Comparison of ENCODE assay signal across 26 cellular contexts in the genomic region with DNA sequence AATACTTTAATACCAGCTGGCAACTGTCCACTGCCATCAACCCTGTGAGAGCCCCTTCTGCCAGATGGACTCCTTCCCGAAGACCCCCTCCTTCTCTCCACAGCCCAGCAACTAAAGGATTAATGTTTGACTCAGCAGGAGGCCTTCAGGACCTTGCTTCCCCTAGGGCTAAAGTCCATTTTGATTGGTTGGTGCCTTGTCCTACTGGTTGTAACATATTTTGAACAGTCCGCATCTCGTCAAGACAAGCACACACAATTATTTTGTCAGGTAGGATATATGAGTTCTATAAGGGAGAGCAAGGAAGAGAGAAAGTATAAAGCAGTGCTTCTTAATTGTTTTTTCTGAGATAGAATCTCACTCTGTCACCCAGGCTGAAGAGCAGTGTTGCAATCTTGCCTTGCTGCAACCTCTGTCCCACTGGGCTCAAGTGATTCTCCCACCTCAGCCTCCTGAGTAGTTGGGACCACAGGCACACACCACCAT. TPM values are rescaled to one million over a fixed set of nuclear protein-coding genes. Genes with fewer than 3 reads are reported as not detected.
DNase-seq lines count a peak whose midpoint lies in the region; ATAC-seq, FAIRE-seq and TF ChIP-seq lines count a peak whose summit lies in the region.
"Had no signal": no experiment of that assay in that cellular context is flagged by ENCODE, and none has a peak within 500 bp of the region (broad histone marks: within the 10 kb centered on the region; RNA-seq: fewer than 3 reads in every experiment).

No MANE protein-coding gene starts in this region.

- intact Hi-C loops in Right ventricle myocardium inferior (cut with DNase I) (no loop called here), HepG2 (cut with micrococcal nuclease; ENCODE audit: unreplicated experiment) (loop anchor here (2.0 kb wide), 1 partner anchor 26 kb away; a partner anchor contains a TSS), uterus (cut with DNase I; ENCODE audit: low total_unique reads) (no loop called here)

- no peak overlapping the region for H2AFZ ChIP-seq in HepG2 (ENCODE audit: low read length)

- CTCF ChIA-PET in HepG2 (lab: Yijun Ruan, JAX; ENCODE audit: low intra/inter-chr PET ratio, low total read pairs) = no interaction called here

- no peaks in the 10 kb centered on the region for H3K9me3 Mint-ChIP-seq in activated naive CD8-positive, alpha-beta T cell treated with anti-CD3 and anti-CD28 coated beads, Interleukin-2, amount 50 U/mL, for 24 hours
- H3K9me3 Mint-ChIP-seq: activated T-helper 17 cell treated with anti-CD3 and anti-CD28 coated beads, Interleukin-2, amount 50 U/mL, for 72 hours; natural killer cell treated with Interleukin-12 subunit alpha and Interleukin-12 subunit beta and Interleukin-15 and Interleukin-18, amount 100 ng/mL, for 72 hours had no signal

- POLR2A ChIA-PET in HepG2 (lab: Yijun Ruan, JAX) = interaction anchor here (0.9 to 3.0 kb wide), 3 partner anchors 8 to 48 kb away, joined by 4 to 16 read pairs (median 5); a partner anchor contains a TSS

- no peaks in the 10 kb centered on the region for H4K20me1 ChIP-seq in HepG2 (ENCODE audit: insufficient read depth, low read length)

- H3K4me3 ChIP-seq in right atrium auricular region (no peak overlapping the region), SJCRH30 (no peak overlapping the region), HepG2 (replicated peaks in 1 of 3; ENCODE audit: insufficient read depth in 1 of 3, low read depth in 2 of 3, low read length in 3 of 3) (peak overlapping the region in 2 of 3 experiments; percentile 33 to 56; a peak in 2 of 6 replicates), uterus (no peak overlapping the region)
- H3K4me3 ChIP-seq: breast epithelium had no signal

- TF ChIP-seq EP300 in HepG2 (IDR thresholded peaks at IDR 0.05; ENCODE audit: low read depth in 2 of 2, low read length in 2 of 2) = peak in 1 of 2 experiments; percentile 44; a peak in 2 of 4 replicates
- TF ChIP-seq EP300 in HepG2 (CRISPR knock-in tag; IDR thresholded peaks at IDR 0.05; ENCODE audit: borderline replicate concordance) = no peak

- no peaks in the 10 kb centered on the region for H3K4me1 Mint-ChIP-seq in activated naive CD8-positive, alpha-beta T cell treated with anti-CD3 and anti-CD28 coated beads, Interleukin-2, amount 50 U/mL, for 24 hours
- H3K4me1 Mint-ChIP-seq: activated CD4-positive, alpha-beta T cell treated with anti-CD3 and anti-CD28 coated beads for 36 hours; activated T-helper 17 cell treated with anti-CD3 and anti-CD28 coated beads, Interleukin-2, amount 50 U/mL, for 72 hours had no signal

- H3K27me3 ChIP-seq in right atrium auricular region (no peaks in the 10 kb centered on the region), SJCRH30 (no peaks in the 10 kb centered on the region), HepG2 (ENCODE audit: control insufficient read depth in 1 of 2, insufficient read depth in 2 of 2, low read length in 2 of 2) (no peaks in the 10 kb centered on the region), uterus (no peaks in the 10 kb centered on the region)
- H3K27me3 ChIP-seq: breast epithelium had no signal

- peak; percentile 5 for DNase-seq in right atrium auricular region (ENCODE audit: low spot score)
- DNase-seq in Right ventricle myocardium inferior (ENCODE audit: missing footprints) = no peak
- DNase-seq in SJCRH30 = peak; percentile 61 to 75
- DNase-seq in HepG2 (ENCODE audit: low spot score) = peak; percentile 75
- no peak for DNase-seq in activated CD8-positive, alpha-beta memory T cell treated with anti-CD3 and anti-CD28 coated beads, Interleukin-2, amount 50 U/mL, for 4 hours
- no peak for DNase-seq in activated naive CD8-positive, alpha-beta T cell treated with anti-CD3 and anti-CD28 coated beads, Interleukin-2, amount 50 U/mL, for 24 hours
- no peak for DNase-seq in activated CD4-positive, CD25-positive, alpha-beta regulatory T cell (lab: John Stamatoyannopoulos, UW)
- DNase-seq in uterus = no peak
- DNase-seq: activated CD4-positive, alpha-beta T cell treated with anti-CD3 and anti-CD28 coated beads for 36 hours; activated CD8-positive, alpha-beta memory T cell treated with anti-CD3 and anti-CD28 coated beads, Interleukin-2, amount 10 ng/mL, durations not matched to agents 7 days and 5 days; C1 segment of cervical spinal cord; cortex of kidney; DMS53; kidney; mesenchymal stem cell; NCI-H1105 treated with DMSO at 0.1 percent for 48 hours; T1000 had no signal

- H3K36me3 Mint-ChIP-seq in activated naive CD8-positive, alpha-beta T cell treated with anti-CD3 and anti-CD28 coated beads, Interleukin-2, amount 50 U/mL, for 24 hours (ENCODE audit: low read depth) = no peaks in the 10 kb centered on the region
- H3K36me3 Mint-ChIP-seq: activated CD8-positive, alpha-beta memory T cell treated with anti-CD3 and anti-CD28 coated beads, Interleukin-2, amount 10 ng/mL, durations not matched to agents 7 days and 5 days; natural killer cell treated with Interleukin-12 subunit alpha and Interleukin-12 subunit beta and Interleukin-15 and Interleukin-18, amount 100 ng/mL, for 72 hours had no signal

- peak; percentile 89 for FAIRE-seq in HepG2 (lab: Jason Lieb, UNC)
- FAIRE-seq: endometrium, GM12892, kidney had no signal

- no peak for TF ChIP-seq RAD21 in HepG2 (CRISPR knock-in tag; IDR thresholded peaks at IDR 0.05)

- H3K27ac ChIP-seq in right atrium auricular region (no peak overlapping the region), SJCRH30 (no peak overlapping the region), HepG2 (ENCODE audit: extremely low read length, insufficient read depth, low read length) (peak overlapping the region; percentile 88), uterus (no peak overlapping the region)
- H3K27ac ChIP-seq: breast epithelium, KMS-11 had no signal

- H3K4me2 ChIP-seq in HepG2 (ENCODE audit: low read depth, low read length) = peak overlapping the region; percentile 71
- H3K4me2 ChIP-seq: KMS-11 had no signal

- H3K36me3 ChIP-seq in right atrium auricular region (peaks cover 74% of the 10 kb centered on the region), SJCRH30 (no peaks in the 10 kb centered on the region), HepG2 (replicated peaks in 1 of 2; ENCODE audit: control insufficient read depth in 1 of 2, insufficient read depth in 2 of 2, low read length in 2 of 2) (peaks cover 6 to 25% of the 10 kb centered on the region in 2 experiments), uterus (no peaks in the 10 kb centered on the region)
- H3K36me3 ChIP-seq: breast epithelium had no signal

- no peak overlapping the region for H3K27ac Mint-ChIP-seq in activated naive CD8-positive, alpha-beta T cell treated with anti-CD3 and anti-CD28 coated beads, Interleukin-2, amount 50 U/mL, for 24 hours
- H3K27ac Mint-ChIP-seq: activated CD4-positive, alpha-beta T cell treated with anti-CD3 and anti-CD28 coated beads for 36 hours; activated CD8-positive, alpha-beta memory T cell treated with anti-CD3 and anti-CD28 coated beads, Interleukin-2, amount 10 ng/mL, durations not matched to agents 7 days and 5 days; activated T-helper 17 cell treated with anti-CD3 and anti-CD28 coated beads, Interleukin-2, amount 50 U/mL, for 72 hours; natural killer cell treated with Interleukin-12 subunit alpha and Interleukin-12 subunit beta and Interleukin-15 and Interleukin-18, amount 100 ng/mL, for 72 hours; progenitor cell of endocrine pancreas had no signal

- BruUV-seq in HepG2 (replicated peaks; lab: Mats Ljungman, UMichigan) = no TSS peak

- ATAC-seq in Right ventricle myocardium inferior (no peak), HepG2 (peak; percentile 30)
- no peak for ATAC-seq in activated naive CD8-positive, alpha-beta T cell treated with anti-CD3 and anti-CD28 coated beads, Interleukin-2, amount 50 U/mL, for 24 hours
- ATAC-seq: activated CD4-positive, alpha-beta T cell treated with anti-CD3 and anti-CD28 coated beads for 36 hours; activated CD8-positive, alpha-beta memory T cell treated with anti-CD3 and anti-CD28 coated beads, Interleukin-2, amount 10 ng/mL, durations not matched to agents 7 days and 5 days; activated T-helper 17 cell treated with anti-CD3 and anti-CD28 coated beads, Interleukin-2, amount 50 U/mL, for 72 hours; HCT116; natural killer cell treated with Interleukin-12 subunit alpha and Interleukin-12 subunit beta and Interleukin-15 and Interleukin-18, amount 100 ng/mL, for 72 hours had no signal

- in situ Hi-C loops in HepG2 (cut with HindIII; ENCODE audit: extremely low pct_ligation_motif_present, low pct_unique_long_range_greater_than_20kb) = no loop called here

- H3K79me2 ChIP-seq in HepG2 (ENCODE audit: insufficient read depth, low read length) = no peaks in the 10 kb centered on the region

- 6% methylated on average over 3 of the region's 3 CpGs for WGBS in HepG2 (ENCODE audit: low lambda C conversion rate)

- H3K27me3 Mint-ChIP-seq in activated naive CD8-positive, alpha-beta T cell treated with anti-CD3 and anti-CD28 coated beads, Interleukin-2, amount 50 U/mL, for 24 hours = no peaks in the 10 kb centered on the region
- H3K27me3 Mint-ChIP-seq: activated CD4-positive, alpha-beta T cell treated with anti-CD3 and anti-CD28 coated beads for 36 hours; activated CD8-positive, alpha-beta memory T cell treated with anti-CD3 and anti-CD28 coated beads, Interleukin-2, amount 10 ng/mL, durations not matched to agents 7 days and 5 days; activated T-helper 17 cell treated with anti-CD3 and anti-CD28 coated beads, Interleukin-2, amount 50 U/mL, for 72 hours; natural killer cell treated with Interleukin-12 subunit alpha and Interleukin-12 subunit beta and Interleukin-15 and Interleukin-18, amount 100 ng/mL, for 72 hours; progenitor cell of endocrine pancreas had no signal

- H3K9me3 ChIP-seq in right atrium auricular region = no peaks in the 10 kb centered on the region
- no peaks in the 10 kb centered on the region for H3K9me3 ChIP-seq in SJCRH30 (replicated peaks)
- no peaks in the 10 kb centered on the region for H3K9me3 ChIP-seq in HepG2 (ENCODE audit: low read length)
- no peaks in the 10 kb centered on the region for H3K9me3 ChIP-seq in uterus
- H3K9me3 ChIP-seq: breast epithelium had no signal

- TF ChIP-seq POLR2A in HepG2 (IDR thresholded peaks at IDR 0.05; ENCODE audit: insufficient read depth in 1 of 2, low read depth in 2 of 2, low read length in 2 of 2) (no peak), uterus (IDR thresholded peaks at IDR 0.05) (no peak)

- no peak overlapping the region for H3K4me3 Mint-ChIP-seq in activated naive CD8-positive, alpha-beta T cell treated with anti-CD3 and anti-CD28 coated beads, Interleukin-2, amount 50 U/mL, for 24 hours
- H3K4me3 Mint-ChIP-seq: activated CD4-positive, alpha-beta T cell treated with anti-CD3 and anti-CD28 coated beads for 36 hours; activated CD8-positive, alpha-beta memory T cell treated with anti-CD3 and anti-CD28 coated beads, Interleukin-2, amount 10 ng/mL, durations not matched to agents 7 days and 5 days; activated T-helper 17 cell treated with anti-CD3 and anti-CD28 coated beads, Interleukin-2, amount 50 U/mL, for 72 hours; natural killer cell treated with Interleukin-12 subunit alpha and Interleukin-12 subunit beta and Interleukin-15 and Interleukin-18, amount 100 ng/mL, for 72 hours had no signal

- 0 out of 2 replicates have a peak overlapping the region, but pooled peaks have one; percentile 7 for H3K9ac ChIP-seq in HepG2 (ENCODE audit: insufficient read depth, low read depth, low read length)
- H3K9ac ChIP-seq: KMS-11 had no signal

- TF ChIP-seq CTCF in right atrium auricular region (IDR thresholded peaks at IDR 0.05) (no peak), HepG2 (CRISPR knock-in tag; IDR thresholded peaks at IDR 0.05) (no peak), uterus (IDR thresholded peaks at IDR 0.05) (no peak)

- no peaks in the 10 kb centered on the region for H3K4me1 ChIP-seq in right atrium auricular region
- H3K4me1 ChIP-seq in SJCRH30 = peaks cover 5% of the 10 kb centered on the region; the same call in 1 of the 2 replicates
- peaks cover 67% of the 10 kb centered on the region for H3K4me1 ChIP-seq in HepG2 (ENCODE audit: insufficient read depth, low read length)
- no peaks in the 10 kb centered on the region for H3K4me1 ChIP-seq in uterus
- H3K4me1 ChIP-seq: breast epithelium had no signal

RNA-seq across cellular contexts. Expression of a gene that starts 18.6 kb away (rescaled TPM):
- total RNA-seq in right atrium auricular region (10 to 100 TPM; 11.5 to 30.2 TPM), Right ventricle myocardium inferior (33.4 TPM), HepG2 (2016; rRNA removed; fragmentation: Illumina TruSeq; extraction: Trizol) (41.1 and 42.6 TPM in 2 replicates), uterus (10 to 100 TPM; 10.3 to 33.7 (median 23.6) TPM)
- 0.15 and 0.26 TPM in 2 replicates for total RNA-seq in SJCRH30 (2014; rRNA removed; shearing (Covaris generic))
- total RNA-seq in HepG2 (2016; cell fraction: cytosol; rRNA removed; fragmentation: Illumina TruSeq; extraction: Trizol; ENCODE audit: low read depth) = 13.1 and 13.7 TPM in 2 replicates
- 39.0 and 39.8 TPM in 2 replicates for total RNA-seq in HepG2 (2016; cell fraction: insoluble cytoplasmic fraction; rRNA removed; fragmentation: Illumina TruSeq; extraction: Trizol)
- 18.6 and 20.4 TPM in 2 replicates for total RNA-seq in HepG2 (2016; cell fraction: membrane; rRNA removed; fragmentation: Illumina TruSeq; extraction: Trizol)
- total RNA-seq in HepG2 (2016; cell fraction: nucleus; rRNA removed; fragmentation: Illumina TruSeq; extraction: Trizol) = 48.2 and 48.3 TPM in 2 replicates
- polyA plus RNA-seq in HepG2 (2011; rRNA removed) = 98.5 and 105 TPM in 2 replicates
- polyA plus RNA-seq in HepG2 (2011; cell fraction: cytosol; rRNA removed) = 49.0 and 60.3 TPM in 2 replicates
- 306 and 373 TPM in 2 replicates for polyA plus RNA-seq in HepG2 (2011; cell fraction: nucleus; rRNA removed)
- polyA plus RNA-seq in HepG2 (2012) = 29.8 and 60.1 TPM in 2 replicates
- polyA plus RNA-seq in HepG2 (2016; cell fraction: cytosol; fragmentation: Illumina TruSeq; extraction: Trizol; ENCODE audit: low read depth) = 12.5 and 13.1 TPM in 2 replicates
- 50.0 and 58.0 TPM in 2 replicates for polyA plus RNA-seq in HepG2 (2016; cell fraction: insoluble cytoplasmic fraction; fragmentation: Illumina TruSeq; extraction: Trizol; ENCODE audit: low read depth)
- polyA plus RNA-seq in HepG2 (2016; cell fraction: membrane; fragmentation: Illumina TruSeq; extraction: Trizol; ENCODE audit: low read depth) = 16.6 and 17.1 TPM in 2 replicates
- polyA plus RNA-seq in HepG2 (2016; cell fraction: nucleus; fragmentation: Illumina TruSeq; extraction: Trizol; ENCODE audit: insufficient read depth, low read depth) = 86.5 and 86.8 TPM in 2 replicates
- polyA minus RNA-seq in HepG2 (2011; rRNA and poly(A)+ RNA removed; ENCODE audit: low replicate concordance) = 95.4 TPM in 1 of 2 replicates, not detected in the other
- polyA minus RNA-seq in HepG2 (2011; cell fraction: cytosol; rRNA and poly(A)+ RNA removed) = 23.3 and 26.9 TPM in 2 replicates
- 86.3 and 110 TPM in 2 replicates for polyA minus RNA-seq in HepG2 (2011; cell fraction: nucleus; rRNA and poly(A)+ RNA removed)
- total RNA-seq: activated CD4-positive, alpha-beta T cell treated with anti-CD3 and anti-CD28 coated beads for 36 hours; activated CD8-positive, alpha-beta memory T cell treated with anti-CD3 and anti-CD28 coated beads, Interleukin-2, amount 10 ng/mL, durations not matched to agents 7 days and 5 days; activated T-helper 17 cell treated with anti-CD3 and anti-CD28 coated beads, Interleukin-2, amount 50 U/mL, for 72 hours; natural killer cell treated with Interleukin-12 subunit alpha and Interleukin-12 subunit beta and Interleukin-15 and Interleukin-18, amount 100 ng/mL, for 72 hours had no signal

RNA-seq across cellular contexts. Expression of a gene that starts 26.5 kb away (rescaled TPM):
- total RNA-seq in right atrium auricular region (10 to 100 TPM in 1 of 2 donors, 1 to 10 TPM in 1; 9.5 to 10.6 TPM), Right ventricle myocardium inferior (11.3 TPM), HepG2 (2016; rRNA removed; fragmentation: Illumina TruSeq; extraction: Trizol) (14.0 and 14.2 TPM in 2 replicates), uterus (10 to 100 TPM; 21.0 to 27.4 (median 24.3) TPM)
- 10.9 and 11.5 TPM in 2 replicates for total RNA-seq in SJCRH30 (2014; rRNA removed; shearing (Covaris generic))
- 9.3 and 12.2 TPM in 2 replicates for total RNA-seq in HepG2 (2016; cell fraction: cytosol; rRNA removed; fragmentation: Illumina TruSeq; extraction: Trizol; ENCODE audit: low read depth)
- total RNA-seq in HepG2 (2016; cell fraction: insoluble cytoplasmic fraction; rRNA removed; fragmentation: Illumina TruSeq; extraction: Trizol) = 13.2 and 17.0 TPM in 2 replicates
- total RNA-seq in HepG2 (2016; cell fraction: membrane; rRNA removed; fragmentation: Illumina TruSeq; extraction: Trizol) = 20.0 and 22.1 TPM in 2 replicates
- total RNA-seq in HepG2 (2016; cell fraction: nucleus; rRNA removed; fragmentation: Illumina TruSeq; extraction: Trizol) = 12.3 and 13.2 TPM in 2 replicates
- 12.0 and 13.4 TPM in 2 replicates for polyA plus RNA-seq in HepG2 (2011; rRNA removed)
- 6.5 and 11.1 TPM in 2 replicates for polyA plus RNA-seq in HepG2 (2011; cell fraction: cytosol; rRNA removed)
- 7.0 and 14.1 TPM in 2 replicates for polyA plus RNA-seq in HepG2 (2011; cell fraction: nucleus; rRNA removed)
- 10.7 and 12.1 TPM in 2 replicates for polyA plus RNA-seq in HepG2 (2012)
- 10.5 and 12.2 TPM in 2 replicates for polyA plus RNA-seq in HepG2 (2016; cell fraction: cytosol; fragmentation: Illumina TruSeq; extraction: Trizol; ENCODE audit: low read depth)
- 19.5 and 23.9 TPM in 2 replicates for polyA plus RNA-seq in HepG2 (2016; cell fraction: insoluble cytoplasmic fraction; fragmentation: Illumina TruSeq; extraction: Trizol; ENCODE audit: low read depth)
- 17.5 and 18.4 TPM in 2 replicates for polyA plus RNA-seq in HepG2 (2016; cell fraction: membrane; fragmentation: Illumina TruSeq; extraction: Trizol; ENCODE audit: low read depth)
- polyA plus RNA-seq in HepG2 (2016; cell fraction: nucleus; fragmentation: Illumina TruSeq; extraction: Trizol; ENCODE audit: insufficient read depth, low read depth) = 23.8 and 26.9 TPM in 2 replicates
- 3.9 and 8.0 TPM in 2 replicates for polyA minus RNA-seq in HepG2 (2011; rRNA and poly(A)+ RNA removed; ENCODE audit: low replicate concordance)
- 4.9 and 5.9 TPM in 2 replicates for polyA minus RNA-seq in HepG2 (2011; cell fraction: cytosol; rRNA and poly(A)+ RNA removed)
- 7.3 and 17.8 TPM in 2 replicates for polyA minus RNA-seq in HepG2 (2011; cell fraction: nucleus; rRNA and poly(A)+ RNA removed)

RNA-seq across cellular contexts. Expression of a gene that starts 58.8 kb away (rescaled TPM):
- total RNA-seq in right atrium auricular region (10 to 100 TPM; 76.5 to 80.7 TPM), Right ventricle myocardium inferior (82.9 TPM), HepG2 (2016; rRNA removed; fragmentation: Illumina TruSeq; extraction: Trizol) (not detected in 2 replicates), uterus (100 to 1,000 TPM in 1 of 4 donors, 10 to 100 TPM in 3; 16.2 to 140 (median 61.2) TPM)
- total RNA-seq in SJCRH30 (2014; rRNA removed; shearing (Covaris generic)) = 2.0 and 2.6 TPM in 2 replicates
- not detected in 2 replicates for total RNA-seq in HepG2 (2016; cell fraction: cytosol; rRNA removed; fragmentation: Illumina TruSeq; extraction: Trizol; ENCODE audit: low read depth)
- not detected in 2 replicates for total RNA-seq in HepG2 (2016; cell fraction: insoluble cytoplasmic fraction; rRNA removed; fragmentation: Illumina TruSeq; extraction: Trizol)
- not detected in 2 replicates for total RNA-seq in HepG2 (2016; cell fraction: membrane; rRNA removed; fragmentation: Illumina TruSeq; extraction: Trizol)
- total RNA-seq in HepG2 (2016; cell fraction: nucleus; rRNA removed; fragmentation: Illumina TruSeq; extraction: Trizol) = not detected in 2 replicates
- polyA plus RNA-seq in HepG2 (2011; rRNA removed) = not detected in 2 replicates
- polyA plus RNA-seq in HepG2 (2011; cell fraction: cytosol; rRNA removed) = not detected in 2 replicates
- polyA plus RNA-seq in HepG2 (2011; cell fraction: nucleus; rRNA removed) = not detected in 2 replicates
- polyA plus RNA-seq in HepG2 (2012) = 0.13 and 0.62 TPM in 2 replicates
- polyA plus RNA-seq in HepG2 (2016; cell fraction: cytosol; fragmentation: Illumina TruSeq; extraction: Trizol; ENCODE audit: low read depth) = not detected in 2 replicates
- not detected in 2 replicates for polyA plus RNA-seq in HepG2 (2016; cell fraction: insoluble cytoplasmic fraction; fragmentation: Illumina TruSeq; extraction: Trizol; ENCODE audit: low read depth)
- not detected in 2 replicates for polyA plus RNA-seq in HepG2 (2016; cell fraction: membrane; fragmentation: Illumina TruSeq; extraction: Trizol; ENCODE audit: low read depth)
- not detected in 2 replicates for polyA plus RNA-seq in HepG2 (2016; cell fraction: nucleus; fragmentation: Illumina TruSeq; extraction: Trizol; ENCODE audit: insufficient read depth, low read depth)
- not detected in 2 replicates for polyA minus RNA-seq in HepG2 (2011; rRNA and poly(A)+ RNA removed; ENCODE audit: low replicate concordance)
- not detected in 2 replicates for polyA minus RNA-seq in HepG2 (2011; cell fraction: cytosol; rRNA and poly(A)+ RNA removed)
- polyA minus RNA-seq in HepG2 (2011; cell fraction: nucleus; rRNA and poly(A)+ RNA removed) = not detected in 2 replicates
- total RNA-seq: activated CD4-positive, alpha-beta T cell treated with anti-CD3 and anti-CD28 coated beads for 36 hours; activated CD8-positive, alpha-beta memory T cell treated with anti-CD3 and anti-CD28 coated beads, Interleukin-2, amount 10 ng/mL, durations not matched to agents 7 days and 5 days; activated T-helper 17 cell treated with anti-CD3 and anti-CD28 coated beads, Interleukin-2, amount 50 U/mL, for 72 hours; natural killer cell treated with Interleukin-12 subunit alpha and Interleukin-12 subunit beta and Interleukin-15 and Interleukin-18, amount 100 ng/mL, for 72 hours; progenitor cell of endocrine pancreas; RPMI7951 had no signal

Comparison
In these comparisons a context has a peak if more than half of its experiments do, and no peak if none do; other contexts are left out.
1. DNase-seq: peak in right atrium auricular region (single experiment), SJCRH30 (2 of 2) and HepG2 (single experiment); none in Right ventricle myocardium inferior (single experiment), activated CD8-positive, alpha-beta memory T cell treated with anti-CD3 and anti-CD28 coated beads, Interleukin-2, amount 50 U/mL, for 4 hours (single experiment), activated naive CD8-positive, alpha-beta T cell treated with anti-CD3 and anti-CD28 coated beads, Interleukin-2, amount 50 U/mL, for 24 hours (single experiment), activated CD4-positive, CD25-positive, alpha-beta regulatory T cell (0 of 4) and uterus (0 of 2).
2. H3K4me3 ChIP-seq: peak in HepG2 (2 of 3); none in right atrium auricular region (0 of 2), SJCRH30 (single experiment) and uterus (0 of 2).